Comparison of ENCODE assay signal across 18 cellular contexts in the genomic region with DNA sequence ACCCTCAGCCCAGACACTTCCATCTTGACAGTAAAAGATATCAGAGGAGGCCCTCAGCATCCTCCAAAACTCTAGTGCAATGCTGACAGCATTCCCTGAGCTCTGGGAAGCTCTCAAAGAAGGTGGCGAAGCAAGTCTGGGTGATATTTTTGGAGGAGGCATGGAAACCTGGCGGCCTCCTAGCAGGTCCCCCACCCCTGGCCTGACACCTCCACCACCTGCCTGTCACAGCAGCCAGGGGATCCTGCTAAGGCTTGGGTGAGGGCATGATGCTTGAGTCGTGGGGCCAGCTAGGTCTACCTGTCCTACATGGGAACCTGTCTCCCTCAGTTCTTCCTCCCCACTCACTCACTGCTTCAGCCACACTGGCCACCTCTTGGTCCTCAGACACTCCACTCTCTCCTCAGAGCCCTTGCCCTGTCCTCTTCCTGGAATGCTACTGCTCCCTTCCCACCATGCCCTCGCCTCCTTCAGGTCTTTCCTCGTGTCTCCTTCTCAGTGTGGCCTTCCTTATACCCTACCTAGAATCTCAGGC. TPM values are rescaled to one million over a fixed set of nuclear protein-coding genes. Genes with fewer than 3 reads are reported as not detected.
A peak's percentile ranks its signal among the peaks of the same experiment; 100 is the strongest.
DNase-seq lines count a peak whose midpoint lies in the region; ATAC-seq and TF ChIP-seq lines count a peak whose summit lies in the region.
"Had no signal": no experiment of that assay in that cellular context is flagged by ENCODE, and none has a peak within 500 bp of the region (broad histone marks: within the 10 kb centered on the region; RNA-seq: fewer than 3 reads in every experiment).

No MANE protein-coding gene starts in this region.

- H3K4me3 ChIP-seq in liver (ENCODE audit: low read depth in 1 of 3, low read length in 3 of 3): no peak overlapping the region
- H3K4me3 ChIP-seq: BLaER1, thyroid gland had no signal

- POLR2A ChIA-PET in RWPE1 (lab: Yijun Ruan, JAX; ENCODE audit: low non-redundant PET): no interaction called here

- H3K27ac ChIP-seq in liver (ENCODE audit: low read depth in 1 of 2, low read length in 2 of 2) (peak overlapping the region; percentile 81 to 96), RWPE1 (no peak overlapping the region)
- H3K27ac ChIP-seq: BLaER1 had no signal

- no peak overlapping the region for H3K9ac ChIP-seq in liver (ENCODE audit: low read depth in 1 of 2, low read length in 2 of 2)
- H3K9ac ChIP-seq: BLaER1 had no signal

- WGBS in liver: 77% methylated on average over 5 of the region's 5 CpGs

- CTCF ChIA-PET in Calu3 (lab: Charles Lee) (interaction anchor here (0.7 kb wide), 1 partner anchor 9 kb away, joined by 3 read pairs; no protein-coding TSS in a partner anchor), RWPE1 (lab: Yijun Ruan, JAX) (interaction anchor here (0.8 kb wide), 1 partner anchor 60 kb away, joined by 3 read pairs; no protein-coding TSS in a partner anchor)

- no TSS peak for BruUV-seq in Calu3 (replicated peaks; lab: Mats Ljungman, UMichigan)

- H3K36me3 Mint-ChIP-seq in Calu3 (ENCODE audit: insufficient read depth, unreplicated experiment) (peaks cover 95% of the 10 kb centered on the region), T-helper 17 cell (ENCODE audit: low read depth) (peaks cover 10% of the 10 kb centered on the region)
- H3K36me3 Mint-ChIP-seq in stimulated activated naive B cell treated with anti-CD40 and anti-IgM and Interleukin-4, amounts not matched to agents 10 μg/mL and 1 μg/mL and 100 μg/mL, for 72 hours: peaks cover 70 to 75% of the 10 kb centered on the region in 2 donors

- intact Hi-C loops in Calu3 (cut with micrococcal nuclease; ENCODE audit: unreplicated experiment): no loop called here

- peaks cover 20 to 67% (median 56%) of the 10 kb centered on the region in 4 donors for H3K4me1 ChIP-seq in liver (ENCODE audit: control insufficient read depth in 4 of 4, insufficient read depth in 4 of 4, low read length in 3 of 4)

- DNase-seq in Calu3: no peak
- no peak for DNase-seq in T-helper 17 cell
- DNase-seq in stimulated activated naive B cell treated with anti-CD40 and anti-IgM and Interleukin-4, amounts not matched to agents 10 μg/mL and 1 μg/mL and 100 μg/mL, for 72 hours: no peak
- no peak for DNase-seq in RWPE1 (ENCODE audit: low spot score)
- DNase-seq in glomerular visceral epithelial cell (ENCODE audit: extremely low spot score): no peak
- DNase-seq: activated gamma-delta T cell; cortex of kidney; Karpas-422; mesendoderm; NCI-H1105 treated with DMSO at 0.1 percent for 48 hours; NCI-H2171; occipital lobe; stimulated activated CD4-positive, alpha-beta T cell treated with anti-CD3 and anti-CD28 coated beads, Interleukin-2, amount 100 ng/mL, for 48 hours; T-helper 1 cell; thyroid gland had no signal

- H3K27ac Mint-ChIP-seq in Calu3 (ENCODE audit: unreplicated experiment) (peak overlapping the region; percentile 69), T-helper 17 cell (peak overlapping the region; percentile 82)
- H3K27ac Mint-ChIP-seq in stimulated activated naive B cell treated with anti-CD40 and anti-IgM and Interleukin-4, amounts not matched to agents 10 μg/mL and 1 μg/mL and 100 μg/mL, for 72 hours: peak overlapping the region; percentile 76

- no peak for TF ChIP-seq RAD21 in liver (IDR thresholded peaks at IDR 0.05)

- TF ChIP-seq CTCF in Calu3 (IDR thresholded peaks at IDR 0.05; ENCODE audit: unreplicated experiment) (no peak), liver (IDR thresholded peaks at IDR 0.05; ENCODE audit: low read depth, low read length, missing input control) (no peak), RWPE1 (conservative IDR thresholded peaks at IDR 0.05; ENCODE audit: low read depth) (no peak)

- no peaks in the 10 kb centered on the region for H3K27me3 Mint-ChIP-seq in Calu3 (ENCODE audit: unreplicated experiment)
- H3K27me3 Mint-ChIP-seq in T-helper 17 cell: no peaks in the 10 kb centered on the region
- peaks cover 0 to under 1% of the 10 kb centered on the region in 2 donors for H3K27me3 Mint-ChIP-seq in stimulated activated naive B cell treated with anti-CD40 and anti-IgM and Interleukin-4, amounts not matched to agents 10 μg/mL and 1 μg/mL and 100 μg/mL, for 72 hours

- H3K9me3 ChIP-seq in T-helper 17 cell (ENCODE audit: control insufficient read depth, low read length, poor library complexity, severe bottlenecking) (no peaks in the 10 kb centered on the region), liver (ENCODE audit: control insufficient read depth in 4 of 4, low read length in 3 of 4) (no peaks in the 10 kb centered on the region)
- H3K9me3 ChIP-seq: thyroid gland had no signal

- H3K4me3 Mint-ChIP-seq in Calu3 (ENCODE audit: low read depth, unreplicated experiment) (no peak overlapping the region), T-helper 17 cell (no peak overlapping the region)
- H3K4me3 Mint-ChIP-seq in stimulated activated naive B cell treated with anti-CD40 and anti-IgM and Interleukin-4, amounts not matched to agents 10 μg/mL and 1 μg/mL and 100 μg/mL, for 72 hours: no peak overlapping the region

- H3K27me3 ChIP-seq in liver (ENCODE audit: control insufficient read depth in 4 of 4, insufficient read depth in 4 of 4, low read length in 3 of 4): no peaks in the 10 kb centered on the region
- H3K27me3 ChIP-seq: thyroid gland had no signal

- H3K9me3 Mint-ChIP-seq in Calu3 (ENCODE audit: low read depth, unreplicated experiment): peaks cover 2% of the 10 kb centered on the region
- H3K9me3 Mint-ChIP-seq in stimulated activated naive B cell treated with anti-CD40 and anti-IgM and Interleukin-4, amounts not matched to agents 10 μg/mL and 1 μg/mL and 100 μg/mL, for 72 hours: peaks cover 4% of the 10 kb centered on the region in 2 donors

- ATAC-seq in T-helper 17 cell (no peak), HG03175 (IDR thresholded peaks at IDR 0.05; ENCODE audit: unreplicated experiment) (no peak)
- ATAC-seq in stimulated activated naive B cell treated with anti-CD40 and anti-IgM and Interleukin-4, amounts not matched to agents 10 μg/mL and 1 μg/mL and 100 μg/mL, for 72 hours (replicated peaks): no peak

- peaks cover 51% of the 10 kb centered on the region for H3K4me1 Mint-ChIP-seq in Calu3 (ENCODE audit: low read depth, unreplicated experiment)
- H3K4me1 Mint-ChIP-seq in T-helper 17 cell: peaks cover 36% of the 10 kb centered on the region
- peaks cover 25 to 27% of the 10 kb centered on the region in 2 donors for H3K4me1 Mint-ChIP-seq in stimulated activated naive B cell treated with anti-CD40 and anti-IgM and Interleukin-4, amounts not matched to agents 10 μg/mL and 1 μg/mL and 100 μg/mL, for 72 hours

- peaks cover 0 to 18% (median 9%) of the 10 kb centered on the region in 4 donors for H3K36me3 ChIP-seq in liver (ENCODE audit: control insufficient read depth in 4 of 4, insufficient read depth in 3 of 4, low read depth in 1 of 4, low read length in 3 of 4)
- H3K36me3 ChIP-seq: BLaER1 had no signal

TF ChIP-seq in liver, 16 proteins besides CTCF, POLR2A, EP300 and RAD21:
- no peak for TF ChIP-seq RXRA (IDR thresholded peaks at IDR 0.05)
- no peak for TF ChIP-seq FOXA1 (IDR thresholded peaks at IDR 0.05)
- TF ChIP-seq JUND (IDR thresholded peaks at IDR 0.05): no peak
- TF ChIP-seq, protein P1, sequence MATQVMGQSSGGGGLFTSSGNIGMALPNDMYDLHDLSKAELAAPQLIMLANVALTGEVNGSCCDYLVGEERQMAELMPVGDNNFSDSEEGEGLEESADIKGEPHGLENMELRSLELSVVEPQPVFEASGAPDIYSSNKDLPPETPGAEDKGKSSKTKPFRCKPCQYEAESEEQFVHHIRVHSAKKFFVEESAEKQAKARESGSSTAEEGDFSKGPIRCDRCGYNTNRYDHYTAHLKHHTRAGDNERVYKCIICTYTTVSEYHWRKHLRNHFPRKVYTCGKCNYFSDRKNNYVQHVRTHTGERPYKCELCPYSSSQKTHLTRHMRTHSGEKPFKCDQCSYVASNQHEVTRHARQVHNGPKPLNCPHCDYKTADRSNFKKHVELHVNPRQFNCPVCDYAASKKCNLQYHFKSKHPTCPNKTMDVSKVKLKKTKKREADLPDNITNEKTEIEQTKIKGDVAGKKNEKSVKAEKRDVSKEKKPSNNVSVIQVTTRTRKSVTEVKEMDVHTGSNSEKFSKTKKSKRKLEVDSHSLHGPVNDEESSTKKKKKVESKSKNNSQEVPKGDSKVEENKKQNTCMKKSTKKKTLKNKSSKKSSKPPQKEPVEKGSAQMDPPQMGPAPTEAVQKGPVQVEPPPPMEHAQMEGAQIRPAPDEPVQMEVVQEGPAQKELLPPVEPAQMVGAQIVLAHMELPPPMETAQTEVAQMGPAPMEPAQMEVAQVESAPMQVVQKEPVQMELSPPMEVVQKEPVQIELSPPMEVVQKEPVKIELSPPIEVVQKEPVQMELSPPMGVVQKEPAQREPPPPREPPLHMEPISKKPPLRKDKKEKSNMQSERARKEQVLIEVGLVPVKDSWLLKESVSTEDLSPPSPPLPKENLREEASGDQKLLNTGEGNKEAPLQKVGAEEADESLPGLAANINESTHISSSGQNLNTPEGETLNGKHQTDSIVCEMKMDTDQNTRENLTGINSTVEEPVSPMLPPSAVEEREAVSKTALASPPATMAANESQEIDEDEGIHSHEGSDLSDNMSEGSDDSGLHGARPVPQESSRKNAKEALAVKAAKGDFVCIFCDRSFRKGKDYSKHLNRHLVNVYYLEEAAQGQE (IDR thresholded peaks at IDR 0.05): no peak
- TF ChIP-seq HNF4A (conservative IDR thresholded peaks at IDR 0.05): no peak
- no peak for TF ChIP-seq YY1 (IDR thresholded peaks at IDR 0.05)
- TF ChIP-seq, protein P2, sequence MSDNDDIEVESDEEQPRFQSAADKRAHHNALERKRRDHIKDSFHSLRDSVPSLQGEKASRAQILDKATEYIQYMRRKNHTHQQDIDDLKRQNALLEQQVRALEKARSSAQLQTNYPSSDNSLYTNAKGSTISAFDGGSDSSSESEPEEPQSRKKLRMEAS (IDR thresholded peaks at IDR 0.05): no peak
- TF ChIP-seq, protein P3, sequence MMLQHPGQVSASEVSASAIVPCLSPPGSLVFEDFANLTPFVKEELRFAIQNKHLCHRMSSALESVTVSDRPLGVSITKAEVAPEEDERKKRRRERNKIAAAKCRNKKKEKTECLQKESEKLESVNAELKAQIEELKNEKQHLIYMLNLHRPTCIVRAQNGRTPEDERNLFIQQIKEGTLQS (IDR thresholded peaks at IDR 0.05): no peak

RNA-seq across cellular contexts. Expression of a gene that starts 8.5 kb away (rescaled TPM):
- 173 and 239 TPM in 2 replicates for total RNA-seq in Calu3 (2022)
- total RNA-seq in T-helper 17 cell: 10 to 100 TPM; 31.0 to 38.3 TPM
- 100 to 1,000 TPM in 1 of 2 donors, 10 to 100 TPM in 1; 62.6 to 146 TPM for total RNA-seq in liver
- 100 to 1,000 TPM; 170 to 185 TPM for polyA plus RNA-seq in liver

RNA-seq across cellular contexts. Expression of a gene that starts 34.3 kb away (rescaled TPM):
- total RNA-seq in Calu3 (2022) (not detected in 2 replicates), T-helper 17 cell (not detected), liver (not detected)
- not detected for polyA plus RNA-seq in liver
- total RNA-seq: occipital lobe, thyroid gland had no signal
